In the genomic region with DNA sequence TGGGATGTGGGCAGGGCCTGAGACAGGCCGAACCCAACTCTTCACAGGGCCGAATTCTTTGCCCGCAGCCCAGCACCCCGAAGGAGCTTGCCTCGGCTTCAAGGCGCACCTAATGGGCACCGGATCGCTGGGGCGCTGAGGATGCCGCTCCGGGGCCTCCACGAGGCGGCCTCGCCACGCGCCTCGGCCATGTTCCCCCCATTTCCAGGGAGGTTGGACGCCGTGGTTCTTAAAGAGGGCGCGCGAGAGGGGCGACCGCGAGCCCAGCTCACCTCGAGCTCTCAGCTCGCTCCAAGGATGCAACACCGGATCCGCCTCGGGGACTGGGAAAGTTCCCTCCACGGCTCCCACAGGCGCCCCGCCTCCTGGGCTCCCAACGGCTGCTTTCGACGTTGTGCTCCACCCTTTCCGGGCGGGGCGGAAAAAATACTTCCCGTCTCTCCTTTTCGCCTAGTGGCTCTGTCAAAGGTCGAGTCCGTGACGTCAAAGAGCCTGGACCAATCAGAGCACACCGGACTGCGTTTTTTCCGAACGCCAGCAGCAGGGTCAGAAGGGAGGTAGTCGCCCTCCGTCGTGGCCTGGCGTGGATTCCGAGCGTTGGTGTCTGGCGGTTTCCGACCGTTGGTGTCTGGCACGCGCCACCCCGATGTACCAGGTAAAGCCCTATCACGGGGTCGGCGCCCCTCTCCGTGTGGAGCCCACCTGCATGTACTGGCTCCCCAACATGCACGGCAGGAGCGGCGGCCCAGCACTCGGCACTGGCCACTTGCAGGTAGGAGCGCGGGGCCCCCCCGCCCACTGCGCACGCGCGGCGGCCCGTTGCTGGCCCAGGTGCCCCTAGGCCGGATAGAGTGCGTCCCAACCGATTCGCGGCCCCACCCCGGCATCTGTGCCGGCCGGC, we compare ENCODE assay signal across 1 cellular context.
TF ChIP-seq lines count a peak whose summit lies in the region.
"Not testable (repeated sequence)": the region's sequence is repeated elsewhere in the genome, so short reads cannot be mapped to it uniquely, and the experiment has no call there.

No MANE protein-coding gene starts in this region.

TF ChIP-seq in HepG2, 621 proteins besides CTCF, POLR2A, EP300 and RAD21 (continued from another document and continues in another):
- 0 out of 2 replicates have a peak, but pooled peaks have one; percentile 19 for TF ChIP-seq DZIP1 (CRISPR knock-in tag; IDR thresholded peaks at IDR 0.05)
- TF ChIP-seq ZSCAN9 (CRISPR knock-in tag; IDR thresholded peaks at IDR 0.05; ENCODE audit: borderline replicate concordance): peak; percentile 85; the same call in 1 of the 2 replicates
- TF ChIP-seq ZNF674 (CRISPR knock-in tag; IDR thresholded peaks at IDR 0.05; ENCODE audit: low read depth): 0 out of 2 replicates have a peak, but pooled peaks have one; percentile 7
- TF ChIP-seq MAX (IDR thresholded peaks at IDR 0.05): peak; percentile 76
- TF ChIP-seq, protein P1, sequence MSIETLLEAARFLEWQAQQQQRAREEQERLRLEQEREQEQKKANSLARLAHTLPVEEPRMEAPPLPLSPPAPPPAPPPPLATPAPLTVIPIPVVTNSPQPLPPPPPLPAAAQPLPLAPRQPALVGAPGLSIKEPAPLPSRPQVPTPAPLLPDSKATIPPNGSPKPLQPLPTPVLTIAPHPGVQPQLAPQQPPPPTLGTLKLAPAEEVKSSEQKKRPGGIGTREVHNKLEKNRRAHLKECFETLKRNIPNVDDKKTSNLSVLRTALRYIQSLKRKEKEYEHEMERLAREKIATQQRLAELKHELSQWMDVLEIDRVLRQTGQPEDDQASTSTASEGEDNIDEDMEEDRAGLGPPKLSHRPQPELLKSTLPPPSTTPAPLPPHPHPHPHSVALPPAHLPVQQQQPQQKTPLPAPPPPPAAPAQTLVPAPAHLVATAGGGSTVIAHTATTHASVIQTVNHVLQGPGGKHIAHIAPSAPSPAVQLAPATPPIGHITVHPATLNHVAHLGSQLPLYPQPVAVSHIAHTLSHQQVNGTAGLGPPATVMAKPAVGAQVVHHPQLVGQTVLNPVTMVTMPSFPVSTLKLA (IDR thresholded peaks at IDR 0.05): peak; percentile 29
- TF ChIP-seq TBX2 (CRISPR knock-in tag; IDR thresholded peaks at IDR 0.05; ENCODE audit: borderline replicate concordance): peak; percentile 87
- peak; percentile 66; the same call in 1 of the 2 replicates for TF ChIP-seq ZBTB20 (CRISPR knock-in tag; IDR thresholded peaks at IDR 0.05; ENCODE audit: borderline replicate concordance, low read depth)
- TF ChIP-seq BCL3 (CRISPR knock-in tag; IDR thresholded peaks at IDR 0.05): peak; percentile 92
- 0 out of 2 replicates have a peak, but pooled peaks have one; percentile 34 for TF ChIP-seq ZNF432 (CRISPR knock-in tag; IDR thresholded peaks at IDR 0.05; ENCODE audit: borderline replicate concordance)
- TF ChIP-seq THAP11 (CRISPR knock-in tag; IDR thresholded peaks at IDR 0.05): peak; percentile 80
- peak; percentile 56; the same call in 1 of the 2 replicates for TF ChIP-seq ETV5 (CRISPR knock-in tag; IDR thresholded peaks at IDR 0.05; ENCODE audit: borderline replicate concordance)
- 0 out of 2 replicates have a peak, but pooled peaks have one; percentile 70 for TF ChIP-seq DNMT1 (CRISPR knock-in tag; IDR thresholded peaks at IDR 0.05)
- peak; percentile 65; the same call in 1 of the 2 replicates for TF ChIP-seq DR1 (CRISPR knock-in tag; IDR thresholded peaks at IDR 0.05)
- peak; percentile 95 for TF ChIP-seq YEATS4 (CRISPR knock-in tag; IDR thresholded peaks at IDR 0.05; ENCODE audit: borderline replicate concordance)
- TF ChIP-seq ZNF543 (CRISPR knock-in tag; IDR thresholded peaks at IDR 0.05): peak; percentile 42
- TF ChIP-seq ZSCAN31 (CRISPR knock-in tag; IDR thresholded peaks at IDR 0.05; ENCODE audit: low read depth): peak; percentile 73; the same call in 1 of the 2 replicates
- TF ChIP-seq ZNF614 (CRISPR knock-in tag; IDR thresholded peaks at IDR 0.05; ENCODE audit: borderline replicate concordance): peak; percentile 36; the same call in 1 of the 2 replicates
- peak; percentile 83; the same call in 1 of the 2 replicates for TF ChIP-seq SAFB2 (CRISPR knock-in tag; IDR thresholded peaks at IDR 0.05; ENCODE audit: borderline replicate concordance, low read depth)
- TF ChIP-seq ZNF33B (CRISPR knock-in tag; IDR thresholded peaks at IDR 0.05): 0 out of 2 replicates have a peak, but pooled peaks have one; percentile 14
- peak; percentile 71 for TF ChIP-seq POGZ (CRISPR knock-in tag; IDR thresholded peaks at IDR 0.05)
- TF ChIP-seq RARA (CRISPR knock-in tag; IDR thresholded peaks at IDR 0.05): 0 out of 2 replicates have a peak, but pooled peaks have one; percentile 22
- peak; percentile 48; the same call in 1 of the 3 replicates for TF ChIP-seq MXI1 (IDR thresholded peaks at IDR 0.05; ENCODE audit: borderline replicate concordance, low read depth, low read length)
- TF ChIP-seq AKAP8 (CRISPR knock-in tag; IDR thresholded peaks at IDR 0.05): 0 out of 2 replicates have a peak, but pooled peaks have one; percentile 41
- TF ChIP-seq BRD4 (CRISPR knock-in tag; IDR thresholded peaks at IDR 0.05): peak; percentile 79; the same call in 1 of the 2 replicates
- TF ChIP-seq ZBTB7B (CRISPR knock-in tag; IDR thresholded peaks at IDR 0.05): peak; percentile 58; the same call in 1 of the 2 replicates
- TF ChIP-seq CREB3 (CRISPR knock-in tag; IDR thresholded peaks at IDR 0.05): 0 out of 2 replicates have a peak, but pooled peaks have one; percentile 16
- TF ChIP-seq NFYB (CRISPR knock-in tag; IDR thresholded peaks at IDR 0.05): peak; percentile 94
- TF ChIP-seq HDAC1 (CRISPR knock-in tag; IDR thresholded peaks at IDR 0.05): peak; percentile 76
- 0 out of 2 replicates have a peak, but pooled peaks have one; percentile 43 for TF ChIP-seq RNF219 (CRISPR knock-in tag; IDR thresholded peaks at IDR 0.05)
- TF ChIP-seq, protein P2, sequence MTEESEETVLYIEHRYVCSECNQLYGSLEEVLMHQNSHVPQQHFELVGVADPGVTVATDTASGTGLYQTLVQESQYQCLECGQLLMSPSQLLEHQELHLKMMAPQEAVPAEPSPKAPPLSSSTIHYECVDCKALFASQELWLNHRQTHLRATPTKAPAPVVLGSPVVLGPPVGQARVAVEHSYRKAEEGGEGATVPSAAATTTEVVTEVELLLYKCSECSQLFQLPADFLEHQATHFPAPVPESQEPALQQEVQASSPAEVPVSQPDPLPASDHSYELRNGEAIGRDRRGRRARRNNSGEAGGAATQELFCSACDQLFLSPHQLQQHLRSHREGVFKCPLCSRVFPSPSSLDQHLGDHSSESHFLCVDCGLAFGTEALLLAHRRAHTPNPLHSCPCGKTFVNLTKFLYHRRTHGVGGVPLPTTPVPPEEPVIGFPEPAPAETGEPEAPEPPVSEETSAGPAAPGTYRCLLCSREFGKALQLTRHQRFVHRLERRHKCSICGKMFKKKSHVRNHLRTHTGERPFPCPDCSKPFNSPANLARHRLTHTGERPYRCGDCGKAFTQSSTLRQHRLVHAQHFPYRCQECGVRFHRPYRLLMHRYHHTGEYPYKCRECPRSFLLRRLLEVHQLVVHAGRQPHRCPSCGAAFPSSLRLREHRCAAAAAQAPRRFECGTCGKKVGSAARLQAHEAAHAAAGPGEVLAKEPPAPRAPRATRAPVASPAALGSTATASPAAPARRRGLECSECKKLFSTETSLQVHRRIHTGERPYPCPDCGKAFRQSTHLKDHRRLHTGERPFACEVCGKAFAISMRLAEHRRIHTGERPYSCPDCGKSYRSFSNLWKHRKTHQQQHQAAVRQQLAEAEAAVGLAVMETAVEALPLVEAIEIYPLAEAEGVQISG (CRISPR knock-in tag; IDR thresholded peaks at IDR 0.05): peak; percentile 89
- peak; percentile 41; the same call in 1 of the 2 replicates for TF ChIP-seq GABPA (IDR thresholded peaks at IDR 0.05; ENCODE audit: low read depth, low read length)
- TF ChIP-seq GABPA (CRISPR knock-in tag; IDR thresholded peaks at IDR 0.05; ENCODE audit: low read depth): peak; percentile 82
- TF ChIP-seq HOXA5 (CRISPR knock-in tag; IDR thresholded peaks at IDR 0.05): peak; percentile 77; the same call in 1 of the 2 replicates
- TF ChIP-seq MAF1 (CRISPR knock-in tag; IDR thresholded peaks at IDR 0.05; ENCODE audit: borderline replicate concordance): peak; percentile 28; the same call in 1 of the 2 replicates
- peak; percentile 45; the same call in 1 of the 2 replicates for TF ChIP-seq RXRB (CRISPR knock-in tag; IDR thresholded peaks at IDR 0.05; ENCODE audit: borderline replicate concordance)
- not testable (repeated sequence) for TF ChIP-seq SOX6 (IDR thresholded peaks at IDR 0.05)
- TF ChIP-seq SOX6 (CRISPR knock-in tag; IDR thresholded peaks at IDR 0.05): peak; percentile 42; the same call in 1 of the 2 replicates
- peak; percentile 21; the same call in 1 of the 2 replicates for TF ChIP-seq GFI1 (CRISPR knock-in tag; IDR thresholded peaks at IDR 0.05; ENCODE audit: borderline replicate concordance)
- peak; percentile 90 for TF ChIP-seq ZNF430 (CRISPR knock-in tag; IDR thresholded peaks at IDR 0.05)
- TF ChIP-seq SMAD1 (CRISPR knock-in tag; IDR thresholded peaks at IDR 0.05; ENCODE audit: borderline replicate concordance, low read depth): peak; percentile 76; the same call in 1 of the 2 replicates
- TF ChIP-seq, protein P3, sequence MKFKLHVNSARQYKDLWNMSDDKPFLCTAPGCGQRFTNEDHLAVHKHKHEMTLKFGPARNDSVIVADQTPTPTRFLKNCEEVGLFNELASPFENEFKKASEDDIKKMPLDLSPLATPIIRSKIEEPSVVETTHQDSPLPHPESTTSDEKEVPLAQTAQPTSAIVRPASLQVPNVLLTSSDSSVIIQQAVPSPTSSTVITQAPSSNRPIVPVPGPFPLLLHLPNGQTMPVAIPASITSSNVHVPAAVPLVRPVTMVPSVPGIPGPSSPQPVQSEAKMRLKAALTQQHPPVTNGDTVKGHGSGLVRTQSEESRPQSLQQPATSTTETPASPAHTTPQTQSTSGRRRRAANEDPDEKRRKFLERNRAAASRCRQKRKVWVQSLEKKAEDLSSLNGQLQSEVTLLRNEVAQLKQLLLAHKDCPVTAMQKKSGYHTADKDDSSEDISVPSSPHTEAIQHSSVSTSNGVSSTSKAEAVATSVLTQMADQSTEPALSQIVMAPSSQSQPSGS (CRISPR knock-in tag; IDR thresholded peaks at IDR 0.05): peak; percentile 49; the same call in 1 of the 2 replicates
- TF ChIP-seq, protein P4, sequence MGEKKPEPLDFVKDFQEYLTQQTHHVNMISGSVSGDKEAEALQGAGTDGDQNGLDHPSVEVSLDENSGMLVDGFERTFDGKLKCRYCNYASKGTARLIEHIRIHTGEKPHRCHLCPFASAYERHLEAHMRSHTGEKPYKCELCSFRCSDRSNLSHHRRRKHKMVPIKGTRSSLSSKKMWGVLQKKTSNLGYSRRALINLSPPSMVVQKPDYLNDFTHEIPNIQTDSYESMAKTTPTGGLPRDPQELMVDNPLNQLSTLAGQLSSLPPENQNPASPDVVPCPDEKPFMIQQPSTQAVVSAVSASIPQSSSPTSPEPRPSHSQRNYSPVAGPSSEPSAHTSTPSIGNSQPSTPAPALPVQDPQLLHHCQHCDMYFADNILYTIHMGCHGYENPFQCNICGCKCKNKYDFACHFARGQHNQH (CRISPR knock-in tag; IDR thresholded peaks at IDR 0.05): peak; percentile 77
- 0 out of 2 replicates have a peak, but pooled peaks have one; percentile 44 for TF ChIP-seq MZF1 (CRISPR knock-in tag; IDR thresholded peaks at IDR 0.05; ENCODE audit: borderline replicate concordance)
- TF ChIP-seq KLF6 (CRISPR knock-in tag; IDR thresholded peaks at IDR 0.05): peak; percentile 61; the same call in 1 of the 2 replicates
- peak; percentile 81; the same call in 1 of the 2 replicates for TF ChIP-seq ZNF256 (CRISPR knock-in tag; conservative IDR thresholded peaks at IDR 0.05)
